Comparison of ENCODE assay signal across 10 cellular contexts in the genomic region with DNA sequence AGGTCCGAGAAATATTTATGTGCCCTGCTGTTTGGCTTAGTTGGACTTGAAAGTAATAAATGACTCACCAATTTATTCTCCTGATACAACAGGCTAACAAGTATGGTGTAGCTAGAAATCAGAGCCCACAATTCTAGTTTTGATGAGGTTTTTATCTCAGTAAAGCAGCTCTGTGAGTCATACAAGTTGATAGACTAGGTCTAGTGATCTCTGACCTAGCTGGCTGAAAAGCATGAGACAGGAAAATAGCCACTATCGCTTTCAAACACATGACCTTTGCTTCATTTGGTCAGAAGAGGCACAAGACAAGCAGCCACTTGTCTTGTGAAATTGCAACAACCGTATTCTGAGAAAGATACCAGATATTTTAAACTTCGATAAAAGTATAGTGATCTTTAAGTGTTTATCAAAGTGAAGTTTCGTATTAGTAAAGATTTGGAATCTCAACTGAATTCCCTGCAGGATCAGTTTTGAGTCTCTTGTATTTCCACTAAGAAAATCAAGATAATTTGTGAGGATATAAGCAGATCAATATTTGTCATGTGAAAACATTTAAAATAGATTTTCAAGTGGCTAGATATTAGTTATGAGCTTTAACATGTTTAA.
DNase-seq lines count a peak whose midpoint lies in the region; ATAC-seq and TF ChIP-seq lines count a peak whose summit lies in the region.
"Had no signal": no experiment of that assay in that cellular context is flagged by ENCODE, and none has a peak within 500 bp of the region (broad histone marks: within the 10 kb centered on the region; RNA-seq: fewer than 3 reads in every experiment).

No MANE protein-coding gene starts in this region.

- H3K27ac ChIP-seq in substantia nigra (ENCODE audit: low read depth, low read length, poor library complexity, severe bottlenecking), result no peak overlapping the region
- no peak overlapping the region for H3K27ac ChIP-seq in Peyer's patch
- H3K27ac ChIP-seq: esophagus squamous epithelium had no signal

- H3K36me3 ChIP-seq in Peyer's patch, result no peaks in the 10 kb centered on the region
- H3K36me3 ChIP-seq: esophagus squamous epithelium had no signal

- H3K36me3 Mint-ChIP-seq in activated naive CD4-positive, alpha-beta T cell treated with anti-CD3 and anti-CD28 coated beads for 36 hours (ENCODE audit: low read depth), result peaks cover 1% of the 10 kb centered on the region

- TF ChIP-seq POLR2A in Peyer's patch (IDR thresholded peaks at IDR 0.05), result no peak

- no peaks in the 10 kb centered on the region for H3K4me1 Mint-ChIP-seq in activated naive CD4-positive, alpha-beta T cell treated with anti-CD3 and anti-CD28 coated beads for 36 hours (ENCODE audit: low read depth)

- no peaks in the 10 kb centered on the region for H3K4me1 ChIP-seq in Peyer's patch
- H3K4me1 ChIP-seq: esophagus squamous epithelium had no signal

- no peak overlapping the region for H3K4me3 Mint-ChIP-seq in activated naive CD4-positive, alpha-beta T cell treated with anti-CD3 and anti-CD28 coated beads for 36 hours

- no peaks in the 10 kb centered on the region for H3K9me3 ChIP-seq in Peyer's patch
- H3K9me3 ChIP-seq: esophagus squamous epithelium had no signal

- DNase-seq in choroid plexus epithelial cell (ENCODE audit: low read depth) (peak; percentile 15), retinal pigment epithelial cell (ENCODE audit: low read depth) (peak; percentile 13), substantia nigra (lab: John Stamatoyannopoulos, UW) (no peak), Peyer's patch (no peak), cerebellar cortex (ENCODE audit: low spot score) (no peak)
- DNase-seq in activated naive CD4-positive, alpha-beta T cell treated with anti-CD3 and anti-CD28 coated beads for 36 hours, result no peak
- DNase-seq: esophagus squamous epithelium, NCI-H2081 treated with DMSO at 0.1 percent for 48 hours had no signal

- no peak overlapping the region for H3K27ac Mint-ChIP-seq in activated naive CD4-positive, alpha-beta T cell treated with anti-CD3 and anti-CD28 coated beads for 36 hours

- CTCF ChIA-PET in activated naive CD4-positive, alpha-beta T cell treated with anti-CD3 and anti-CD28 coated beads for 36 hours (lab: Charles Lee), result no interaction called here

- H3K9me3 Mint-ChIP-seq in activated naive CD4-positive, alpha-beta T cell treated with anti-CD3 and anti-CD28 coated beads for 36 hours, result no peaks in the 10 kb centered on the region

- H3K4me3 ChIP-seq in choroid plexus epithelial cell (ENCODE audit: low read depth, low read length) (no peak overlapping the region), retinal pigment epithelial cell (ENCODE audit: low read length) (no peak overlapping the region), Peyer's patch (no peak overlapping the region)
- H3K4me3 ChIP-seq: esophagus squamous epithelium had no signal

- TF ChIP-seq CTCF in choroid plexus epithelial cell (conservative IDR thresholded peaks at IDR 0.05; ENCODE audit: low read depth, low read length) (no peak), retinal pigment epithelial cell (conservative IDR thresholded peaks at IDR 0.05; ENCODE audit: low read depth, low read length) (no peak), Peyer's patch (IDR thresholded peaks at IDR 0.05) (no peak)

- H3K27me3 Mint-ChIP-seq in activated naive CD4-positive, alpha-beta T cell treated with anti-CD3 and anti-CD28 coated beads for 36 hours (ENCODE audit: low read depth), result no peaks in the 10 kb centered on the region

- H3K27me3 ChIP-seq in Peyer's patch, result no peaks in the 10 kb centered on the region
- H3K27me3 ChIP-seq: esophagus squamous epithelium had no signal

- intact Hi-C loops in activated naive CD4-positive, alpha-beta T cell treated with anti-CD3 and anti-CD28 coated beads for 36 hours (cut with micrococcal nuclease), result no loop called here

- ATAC-seq in GM19025 (IDR thresholded peaks at IDR 0.05; ENCODE audit: low read depth, unreplicated experiment), result peak; percentile 75
- ATAC-seq in HG03175 (IDR thresholded peaks at IDR 0.05; ENCODE audit: unreplicated experiment), result peak; percentile 81

Comparison
In these comparisons a context has a peak if more than half of its experiments do, and no peak if none do; other contexts are left out.
1. DNase-seq: peak in choroid plexus epithelial cell (single experiment) and retinal pigment epithelial cell (single experiment); none in substantia nigra (0 of 49), Peyer's patch (0 of 3), cerebellar cortex (single experiment) and activated naive CD4-positive, alpha-beta T cell treated with anti-CD3 and anti-CD28 coated beads for 36 hours (single experiment).